ENCODE assay signal across 1 cellular context in genomic region chr20:3632311-3633004, GRCh38.
TF ChIP-seq lines count a peak whose summit lies in the region.

No MANE protein-coding gene starts in this region.

TF ChIP-seq in GM12878, 131 proteins besides CTCF, POLR2A, EP300 and RAD21:
- no peak for TF ChIP-seq STAT1 (conservative IDR thresholded peaks at IDR 0.05)
- no peak for TF ChIP-seq LARP7 (IDR thresholded peaks at IDR 0.05)
- no peak for TF ChIP-seq RAD51 (IDR thresholded peaks at IDR 0.05)
- no peak for TF ChIP-seq GABPA (IDR thresholded peaks at IDR 0.05; ENCODE audit: low read depth)
- no peak for TF ChIP-seq BMI1 (IDR thresholded peaks at IDR 0.05; ENCODE audit: borderline replicate concordance)
